Comparison of ENCODE assay signal across 26 cellular contexts in genomic region chr4:2079006-2079405, GRCh38. TPM values are rescaled to one million over a fixed set of nuclear protein-coding genes. Genes with fewer than 3 reads are reported as not detected.
DNase-seq lines count a peak whose midpoint lies in the region; ATAC-seq, FAIRE-seq and TF ChIP-seq lines count a peak whose summit lies in the region.
"Had no signal": no experiment of that assay in that cellular context is flagged by ENCODE, and none has a peak within 500 bp of the region (broad histone marks: within the 10 kb centered on the region; RNA-seq: fewer than 3 reads in every experiment).

No MANE protein-coding gene starts in this region.

- no peak for TF ChIP-seq EP300 in sigmoid colon (IDR thresholded peaks at IDR 0.05)

- H3K79me1 ChIP-seq in H9 (ENCODE audit: insufficient read depth, low read depth, low read length, poor library complexity, severe bottlenecking) = no peaks in the 10 kb centered on the region

- H3K4me3 Mint-ChIP-seq in H9 = no peak overlapping the region
- H3K4me3 Mint-ChIP-seq: CD4-positive, CD25-positive, alpha-beta regulatory T cell had no signal

- H2BK120ac ChIP-seq in H9 (ENCODE audit: low read depth, low read length, poor library complexity, severe bottlenecking) = no peak overlapping the region

- H3K27ac Mint-ChIP-seq in H9 = no peak overlapping the region
- H3K27ac Mint-ChIP-seq: CD4-positive, CD25-positive, alpha-beta regulatory T cell had no signal

- no peak overlapping the region for H3K18ac ChIP-seq in H9 (ENCODE audit: insufficient read length, low read depth, low read length)

- no peak overlapping the region for H2AFZ ChIP-seq in H9 (ENCODE audit: low read length)

- no peak for ATAC-seq in HG03520 (IDR thresholded peaks at IDR 0.05; ENCODE audit: unreplicated experiment)

- H3K23me2 ChIP-seq in H9 (ENCODE audit: insufficient read length, low read depth, low read length, poor library complexity, severe bottlenecking) = no peaks in the 10 kb centered on the region

- intact Hi-C loops in kidney (cut with DNase I) (no loop called here), sigmoid colon (cut with DNase I) (no loop called here), thyroid gland (cut with DNase I) (no loop called here)

- H3K4me3 ChIP-seq in kidney (ENCODE audit: low read length in 2 of 2) (no peak overlapping the region), sigmoid colon (no peak overlapping the region), thyroid gland (replicated peaks in 1 of 3) (no peak overlapping the region)
- H3K4me3 ChIP-seq: SJSA1 had no signal

- H4K5ac ChIP-seq in H9 (ENCODE audit: insufficient read length, low read depth, low read length) = no peak overlapping the region

- TF ChIP-seq CTCF in H9 (conservative IDR thresholded peaks at IDR 0.05) = no peak
- TF ChIP-seq CTCF in kidney (IDR thresholded peaks at IDR 0.05; ENCODE audit: borderline replicate concordance, extremely low read depth, insufficient read depth) = no peak
- TF ChIP-seq CTCF in sigmoid colon (IDR thresholded peaks at IDR 0.05) = no peak
- TF ChIP-seq CTCF in thyroid gland (IDR thresholded peaks at IDR 0.05) = no peak

- no CpG with 5 or more reads among the region's 5 CpGs for WGBS in H9 (ENCODE audit: extremely low coverage, insufficient read length, low lambda C conversion rate)
- WGBS in sigmoid colon, 2 donors = 85 to 94% methylated on average over 5 of the region's 5 CpGs
- 95 to 97% methylated on average over 2 to 5 of the region's 5 CpGs for WGBS in thyroid gland, 2 donors

- H3K9ac ChIP-seq in H9 (ENCODE audit: extremely low read depth, insufficient read length, low read length) (no peak overlapping the region), kidney (ENCODE audit: low read length in 2 of 2) (no peak overlapping the region)
- H3K9ac ChIP-seq: KMS-11 had no signal

- no peak for FAIRE-seq in kidney (lab: Jason Lieb, UNC)
- FAIRE-seq: D721Med, GM19239, H54 had no signal

- H3K27me3 Mint-ChIP-seq in H9 (ENCODE audit: low read depth) = peaks cover 8% of the 10 kb centered on the region

- H3K14ac ChIP-seq in H9 (ENCODE audit: insufficient read depth, low read length) = no peak overlapping the region

- no peak overlapping the region for H3K23ac ChIP-seq in H9 (ENCODE audit: insufficient read length, low read depth, low read length)

- no peak overlapping the region for H3K56ac ChIP-seq in H9 (ENCODE audit: insufficient read length, low read depth, low read length)

- H3K9me3 Mint-ChIP-seq in H9 = no peaks in the 10 kb centered on the region
- H3K9me3 Mint-ChIP-seq: CD4-positive, CD25-positive, alpha-beta regulatory T cell had no signal

- no peak overlapping the region for H4K8ac ChIP-seq in H9 (replicated peaks; ENCODE audit: insufficient read length, low read depth, low read length)

- H2BK12ac ChIP-seq in H9 (ENCODE audit: insufficient read length, low read depth, low read length) = no peak overlapping the region

- H3K4me1 ChIP-seq in H9 (ENCODE audit: insufficient read depth, low read length) = no peaks in the 10 kb centered on the region
- no peaks in the 10 kb centered on the region for H3K4me1 ChIP-seq in kidney (ENCODE audit: control insufficient read depth in 1 of 2, insufficient read depth in 1 of 2, low read depth in 1 of 2, low read length in 2 of 2)
- no peaks in the 10 kb centered on the region for H3K4me1 ChIP-seq in sigmoid colon
- no peaks in the 10 kb centered on the region for H3K4me1 ChIP-seq in thyroid gland
- H3K4me1 ChIP-seq: BE2C, SJSA1 had no signal

- no peak overlapping the region for H3T11ph ChIP-seq in H9 (ENCODE audit: low read length)

- no peak overlapping the region for H2AK5ac ChIP-seq in H9 (ENCODE audit: insufficient read length, low read length)

- no peak overlapping the region for H2BK15ac ChIP-seq in H9 (ENCODE audit: low read depth, low read length)

- H3K4me2 ChIP-seq in H9 (ENCODE audit: insufficient read depth, insufficient read length, low read length) = no peak overlapping the region
- H3K4me2 ChIP-seq: KMS-11 had no signal

- no peaks in the 10 kb centered on the region for H4K20me1 ChIP-seq in H9 (ENCODE audit: control insufficient read depth, insufficient read depth, insufficient read length)

- H3K79me2 ChIP-seq in H9 (ENCODE audit: insufficient read depth, low read length) = no peaks in the 10 kb centered on the region

- DNase-seq in activated effector memory CD4-positive, alpha-beta T cell treated with anti-CD3 and anti-CD28 coated beads, Interleukin-2, amount 50 U/mL, for 16 hours = peak; percentile 13
- no peak for DNase-seq in activated effector memory CD4-positive, alpha-beta T cell treated with Interleukin-2 at 50 U/mL for 16 hours
- DNase-seq in H9 (peak; percentile 11), kidney (peak; percentile 8), sigmoid colon (peak; percentile 39), thyroid gland (no peak)
- DNase-seq in stimulated activated CD4-positive, alpha-beta T cell treated with anti-CD3 and anti-CD28 coated beads, Interleukin-4, amount 100 ng/mL, for 24 hours = no peak
- DNase-seq: 8988T; ACHN; BE2C; CD4-positive, CD25-positive, alpha-beta regulatory T cell; IMR-90; MM.1S; NCI-H1694; NCI-H2029 treated with DMSO at 0.1 percent for 48 hours; NCI-H446 treated with DMSO at 0.1 percent for 48 hours; NCI-H526; NCI-H82; Right ventricle myocardium superior; RPMI8226 had no signal

- H3K27ac ChIP-seq in H9 (ENCODE audit: insufficient read length, low read depth, low read length) (no peak overlapping the region), kidney (ENCODE audit: low read depth in 2 of 2, low read length in 2 of 2) (no peak overlapping the region), sigmoid colon (no peak overlapping the region), thyroid gland (no peak overlapping the region)
- H3K27ac ChIP-seq: KMS-11, SJSA1 had no signal

- TF ChIP-seq POLR2A in sigmoid colon (IDR thresholded peaks at IDR 0.05) (no peak), thyroid gland (IDR thresholded peaks at IDR 0.05) (no peak)

- no peak overlapping the region for H3K4ac ChIP-seq in H9 (ENCODE audit: low read depth, low read length)

- H2BK20ac ChIP-seq in H9 (ENCODE audit: low read depth, low read length, poor library complexity, severe bottlenecking) = no peak overlapping the region

- no peaks in the 10 kb centered on the region for H3K36me3 ChIP-seq in kidney (ENCODE audit: control insufficient read depth in 1 of 2, insufficient read depth in 2 of 2, low read length in 2 of 2)
- no peaks in the 10 kb centered on the region for H3K36me3 ChIP-seq in sigmoid colon
- H3K36me3 ChIP-seq in thyroid gland = no peaks in the 10 kb centered on the region
- H3K36me3 ChIP-seq: BE2C, SJSA1 had no signal

- H3K4me1 Mint-ChIP-seq in H9 = peaks cover 0 to 3% of the 10 kb centered on the region in 2 experiments; a peak in 1 of 4 replicates
- H3K4me1 Mint-ChIP-seq: CD4-positive, CD25-positive, alpha-beta regulatory T cell had no signal

- no peaks in the 10 kb centered on the region for H3K36me3 Mint-ChIP-seq in H9 (ENCODE audit: insufficient read depth in 1 of 3, low read depth in 3 of 3)
- H3K36me3 Mint-ChIP-seq: CD4-positive, CD25-positive, alpha-beta regulatory T cell had no signal

- H2BK5ac ChIP-seq in H9 (ENCODE audit: insufficient read length, low read length) = no peak overlapping the region

- H4K91ac ChIP-seq in H9 (ENCODE audit: insufficient read length, low read depth, low read length) = no peak overlapping the region

- H3K9me3 ChIP-seq in H9 (ENCODE audit: control insufficient read depth, low read depth, low read length) = no peaks in the 10 kb centered on the region
- H3K9me3 ChIP-seq in kidney (ENCODE audit: control insufficient read depth in 1 of 2, low read length in 2 of 2) = no peaks in the 10 kb centered on the region
- no peaks in the 10 kb centered on the region for H3K9me3 ChIP-seq in sigmoid colon
- H3K9me3 ChIP-seq in thyroid gland = no peaks in the 10 kb centered on the region
- H3K9me3 ChIP-seq: BE2C, SJSA1 had no signal

- H3K27me3 ChIP-seq in H9 (ENCODE audit: insufficient read depth, low read length) (no peaks in the 10 kb centered on the region), sigmoid colon (no peaks in the 10 kb centered on the region), thyroid gland (no peaks in the 10 kb centered on the region)
- H3K27me3 ChIP-seq: BE2C, SJSA1 had no signal

RNA-seq across cellular contexts. Expression of gene NAT8L, which starts 19.9 kb away (rescaled TPM):
- total RNA-seq in H9 (2021) (13.9 and 14.7 TPM in 2 replicates), kidney (2.7 TPM), sigmoid colon (under 1 TPM in 3 of 4 donors, not detected in 1; 0.27 to 0.36 (median 0.28) TPM), thyroid gland (1 to 10 TPM; 1.3 to 1.8 (median 1.5) TPM)
- polyA plus RNA-seq in kidney (ENCODE audit: insufficient read depth, low read depth, low replicate concordance) (12.5 TPM), sigmoid colon (1 to 10 TPM in 1 of 3 donors, under 1 TPM in 1, not detected in 1; under 0.01 to 2.4 TPM)
- total RNA-seq: IMR-90, SJSA1 had no signal

Comparison
In these comparisons a context has a peak if more than half of its experiments do, and no peak if none do; other contexts are left out.
1. DNase-seq: peak in activated effector memory CD4-positive, alpha-beta T cell treated with anti-CD3 and anti-CD28 coated beads, Interleukin-2, amount 50 U/mL, for 16 hours (single experiment), H9 (single experiment), kidney (single experiment) and sigmoid colon (single experiment); none in activated effector memory CD4-positive, alpha-beta T cell treated with Interleukin-2 at 50 U/mL for 16 hours (single experiment), stimulated activated CD4-positive, alpha-beta T cell treated with anti-CD3 and anti-CD28 coated beads, Interleukin-4, amount 100 ng/mL, for 24 hours (single experiment) and thyroid gland (0 of 2).